ENCODE assay signal across 18 cellular contexts in the genomic region with DNA sequence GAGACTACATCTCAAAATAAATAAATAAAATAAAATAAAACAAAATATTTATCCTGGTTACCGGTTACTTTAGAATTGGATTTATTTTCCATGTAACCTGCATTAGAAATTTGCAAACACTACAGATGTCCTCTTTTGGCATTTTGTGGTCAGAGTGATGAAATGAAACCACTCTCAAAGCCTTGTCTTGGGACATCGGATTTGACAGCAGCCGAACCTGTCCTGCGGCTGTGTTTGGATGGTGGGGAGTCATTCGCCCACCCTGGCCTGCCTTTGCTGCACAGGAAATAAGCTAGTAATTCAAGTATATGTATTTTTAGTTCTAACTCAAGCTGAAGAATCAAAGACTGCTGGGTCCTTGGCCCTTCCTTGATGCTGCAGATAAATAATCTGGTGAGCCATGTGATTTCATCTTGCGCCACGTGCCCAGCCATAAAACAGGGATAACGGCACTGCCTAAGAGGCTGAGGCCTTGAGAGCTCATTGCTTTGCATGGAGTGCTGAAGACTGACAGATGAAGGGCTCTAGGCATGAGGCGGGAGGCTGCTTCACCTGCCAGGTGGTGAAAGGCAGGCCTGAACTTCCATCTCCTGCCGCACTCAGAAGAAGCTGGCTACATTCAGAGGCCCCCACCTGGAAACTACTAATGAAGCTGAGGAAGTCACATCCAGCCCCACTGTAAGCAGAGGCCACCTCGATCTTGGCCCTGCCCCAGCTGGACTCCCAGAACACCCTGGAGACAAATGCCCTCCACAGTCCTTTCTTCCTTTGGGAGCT.
DNase-seq lines count a peak whose midpoint lies in the region; ATAC-seq and TF ChIP-seq lines count a peak whose summit lies in the region.
"Had no signal": no experiment of that assay in that cellular context is flagged by ENCODE, and none has a peak within 500 bp of the region (broad histone marks: within the 10 kb centered on the region; RNA-seq: fewer than 3 reads in every experiment).

No MANE protein-coding gene starts in this region.

- peak overlapping the region; percentile 63 for H3K14ac ChIP-seq in trophoblast cell (ENCODE audit: low read length)

- peak overlapping the region; percentile 54 for H3K18ac ChIP-seq in trophoblast cell (ENCODE audit: low read length)

- no peak for TF ChIP-seq CTCF in NB4 (IDR thresholded peaks at IDR 0.05; ENCODE audit: low read depth, low read length)

- H3K4me1 Mint-ChIP-seq in activated CD4-positive, alpha-beta T cell treated with anti-CD3 and anti-CD28 coated beads, Interleukin-2, amount 10 ng/mL, durations not matched to agents 7 days and 5 days, result peaks cover 68% of the 10 kb centered on the region
- H3K4me1 Mint-ChIP-seq in activated naive CD8-positive, alpha-beta T cell treated with anti-CD3 and anti-CD28 coated beads, Interleukin-2, amount 10 ng/mL, durations not matched to agents 7 days and 5 days, result peaks cover 59% of the 10 kb centered on the region

- H3K9ac ChIP-seq in trophoblast cell (ENCODE audit: low read length), result no peak overlapping the region

- no peak overlapping the region for H3K27ac ChIP-seq in trophoblast cell (ENCODE audit: low read depth, low read length)
- H3K27ac ChIP-seq: body of pancreas, pancreas, SJCRH30, tibial artery, WERI-Rb-1 had no signal

- H2AFZ ChIP-seq in trophoblast cell (ENCODE audit: insufficient read depth, low read length, poor library complexity), result no peak overlapping the region

- peaks cover 35% of the 10 kb centered on the region for H3K79me1 ChIP-seq in trophoblast cell (ENCODE audit: low read length)

- no peak overlapping the region for H3K4me2 ChIP-seq in trophoblast cell (ENCODE audit: low read length)

- peak overlapping the region; percentile 96 for H2AK5ac ChIP-seq in trophoblast cell (ENCODE audit: low read length)

- H3K36me3 ChIP-seq in trophoblast cell (ENCODE audit: control insufficient read depth in 1 of 2, insufficient read depth in 2 of 2, low read length in 2 of 2), result no peaks in the 10 kb centered on the region
- H3K36me3 ChIP-seq: pancreas, SJCRH30, tibial artery had no signal

- H3K79me2 ChIP-seq in trophoblast cell (ENCODE audit: control insufficient read depth, insufficient read depth, low read length, poor library complexity), result peaks cover 7% of the 10 kb centered on the region

- no peaks in the 10 kb centered on the region for H3K27me3 Mint-ChIP-seq in activated CD4-positive, alpha-beta T cell treated with anti-CD3 and anti-CD28 coated beads, Interleukin-2, amount 10 ng/mL, durations not matched to agents 7 days and 5 days
- H3K27me3 Mint-ChIP-seq in activated naive CD8-positive, alpha-beta T cell treated with anti-CD3 and anti-CD28 coated beads, Interleukin-2, amount 10 ng/mL, durations not matched to agents 7 days and 5 days, result no peaks in the 10 kb centered on the region

- ATAC-seq in activated naive CD8-positive, alpha-beta T cell treated with anti-CD3 and anti-CD28 coated beads, Interleukin-2, amount 10 ng/mL, durations not matched to agents 7 days and 5 days (ENCODE audit: low read depth), result no peak
- ATAC-seq in HG03175 (IDR thresholded peaks at IDR 0.05; ENCODE audit: unreplicated experiment) (no peak), GM18909 (IDR thresholded peaks at IDR 0.05; ENCODE audit: poor library complexity, unreplicated experiment) (no peak), HG03469 (IDR thresholded peaks at IDR 0.05; ENCODE audit: unreplicated experiment) (no peak)
- ATAC-seq: body of pancreas, pancreas had no signal

- WGBS in trophoblast cell (ENCODE audit: extremely low coverage, insufficient coverage, insufficient read length), result no CpG with 5 or more reads among the region's 11 CpGs

- H3K23ac ChIP-seq in trophoblast cell (ENCODE audit: low read length), result no peak overlapping the region

- no peak for TF ChIP-seq POLR2A in NB4 (IDR thresholded peaks at IDR 0.05; ENCODE audit: extremely low read depth, insufficient read length)

- H3K4me1 ChIP-seq in trophoblast cell (ENCODE audit: control insufficient read depth in 1 of 2, insufficient read depth in 2 of 2, low read length in 2 of 2), result peaks cover 33 to 47% of the 10 kb centered on the region in 2 experiments
- H3K4me1 ChIP-seq: tibial artery had no signal

- no peaks in the 10 kb centered on the region for H3K27me3 ChIP-seq in trophoblast cell (ENCODE audit: insufficient read depth, low read length)
- H3K27me3 ChIP-seq: body of pancreas, pancreas, tibial artery had no signal

- no peak overlapping the region for H4K12ac ChIP-seq in trophoblast cell (ENCODE audit: low read depth, low read length)

- peak overlapping the region; percentile 92 for H2BK12ac ChIP-seq in trophoblast cell (ENCODE audit: low read length)

- H3K9me3 ChIP-seq in trophoblast cell (ENCODE audit: insufficient read depth, low read depth, low read length), result no peaks in the 10 kb centered on the region
- H3K9me3 ChIP-seq: body of pancreas, pancreas, SJCRH30, tibial artery had no signal

- peaks cover 47% of the 10 kb centered on the region for H3K36me3 Mint-ChIP-seq in activated CD4-positive, alpha-beta T cell treated with anti-CD3 and anti-CD28 coated beads, Interleukin-2, amount 10 ng/mL, durations not matched to agents 7 days and 5 days (ENCODE audit: low read depth)
- peaks cover 25% of the 10 kb centered on the region for H3K36me3 Mint-ChIP-seq in activated naive CD8-positive, alpha-beta T cell treated with anti-CD3 and anti-CD28 coated beads, Interleukin-2, amount 10 ng/mL, durations not matched to agents 7 days and 5 days

- H3K9me3 Mint-ChIP-seq in activated CD4-positive, alpha-beta T cell treated with anti-CD3 and anti-CD28 coated beads, Interleukin-2, amount 10 ng/mL, durations not matched to agents 7 days and 5 days, result no peaks in the 10 kb centered on the region
- H3K9me3 Mint-ChIP-seq in activated naive CD8-positive, alpha-beta T cell treated with anti-CD3 and anti-CD28 coated beads, Interleukin-2, amount 10 ng/mL, durations not matched to agents 7 days and 5 days, result no peaks in the 10 kb centered on the region

- H3K4ac ChIP-seq in trophoblast cell (ENCODE audit: low read depth, low read length), result peak overlapping the region; percentile 14

- no peak for DNase-seq in activated CD4-positive, alpha-beta T cell treated with anti-CD3 and anti-CD28 coated beads, Interleukin-2, amount 10 ng/mL, durations not matched to agents 7 days and 5 days
- no peak for DNase-seq in activated CD4-positive, alpha-beta T cell treated with anti-CD3 and anti-CD28 coated beads for 1 hour
- peak; percentile 87 for DNase-seq in NB4 (ENCODE audit: low read depth)
- no peak for DNase-seq in activated naive CD8-positive, alpha-beta T cell treated with anti-CD3 and anti-CD28 coated beads, Interleukin-2, amount 10 ng/mL, durations not matched to agents 7 days and 5 days
- DNase-seq in trophoblast cell, result no peak
- DNase-seq: activated T-cell treated with anti-CD3 and anti-CD28 coated beads, Interleukin-2, amount 50 U/mL, for 1 hour; mesenchymal stem cell; NCI-H1436; NCI-H69; SJCRH30; stimulated activated CD4-positive, alpha-beta T cell treated with anti-CD3 and anti-CD28 coated beads, Interleukin-12 subunit alpha, Interleukin-12 subunit beta, amount 100 ng/mL, for 4 hours; tibial artery; WERI-Rb-1 had no signal

- H3K4me3 ChIP-seq in NB4 (ENCODE audit: low read depth, low read length) (no peak overlapping the region), trophoblast cell (ENCODE audit: low read depth, low read length) (no peak overlapping the region)
- H3K4me3 ChIP-seq: body of pancreas, pancreas, SJCRH30, tibial artery had no signal

- H3K4me3 Mint-ChIP-seq in activated CD4-positive, alpha-beta T cell treated with anti-CD3 and anti-CD28 coated beads, Interleukin-2, amount 10 ng/mL, durations not matched to agents 7 days and 5 days, result no peak overlapping the region
- H3K4me3 Mint-ChIP-seq in activated naive CD8-positive, alpha-beta T cell treated with anti-CD3 and anti-CD28 coated beads, Interleukin-2, amount 10 ng/mL, durations not matched to agents 7 days and 5 days, result peak overlapping the region; percentile 52

- POLR2A ChIA-PET in activated CD4-positive, alpha-beta T cell treated with anti-CD3 and anti-CD28 coated beads, Interleukin-2, amount 10 ng/mL, durations not matched to agents 7 days and 5 days (lab: Charles Lee), result interaction anchor here (0.6 kb wide), 1 partner anchor 98 kb away, joined by 7 read pairs; no protein-coding TSS in a partner anchor
- POLR2A ChIA-PET in activated naive CD8-positive, alpha-beta T cell treated with anti-CD3 and anti-CD28 coated beads, Interleukin-2, amount 10 ng/mL, durations not matched to agents 7 days and 5 days (lab: Charles Lee), result interaction anchor here (0.5 to 1.8 kb wide), 5 partner anchors 14 to 31 kb away, joined by 3 to 8 read pairs (median 6); no protein-coding TSS in a partner anchor

- peak overlapping the region; percentile 41 for H2BK5ac ChIP-seq in trophoblast cell (ENCODE audit: low read depth, low read length, poor library complexity)

- H4K8ac ChIP-seq in trophoblast cell (ENCODE audit: low read depth, low read length), result no peak overlapping the region

- CTCF ChIA-PET in activated CD4-positive, alpha-beta T cell treated with anti-CD3 and anti-CD28 coated beads, Interleukin-2, amount 10 ng/mL, durations not matched to agents 7 days and 5 days (lab: Charles Lee), result interaction anchor here (0.9 to 1.9 kb wide), 4 partner anchors 14 to 241 kb away, joined by 3 to 7 read pairs (median 3); no protein-coding TSS in a partner anchor

- H2BK120ac ChIP-seq in trophoblast cell (ENCODE audit: insufficient read depth, low read length, poor library complexity), result peak overlapping the region; percentile 90

- peak overlapping the region; percentile 86 for H3K27ac Mint-ChIP-seq in activated CD4-positive, alpha-beta T cell treated with anti-CD3 and anti-CD28 coated beads, Interleukin-2, amount 10 ng/mL, durations not matched to agents 7 days and 5 days
- H3K27ac Mint-ChIP-seq in activated naive CD8-positive, alpha-beta T cell treated with anti-CD3 and anti-CD28 coated beads, Interleukin-2, amount 10 ng/mL, durations not matched to agents 7 days and 5 days, result peak overlapping the region; percentile 83

- H4K91ac ChIP-seq in trophoblast cell (ENCODE audit: low read depth, low read length), result peak overlapping the region; percentile 32
